14 cellular contexts compared by ENCODE assay signal in genomic region chr20:24620937-24621519, GRCh38.
DNase-seq lines count a peak whose midpoint lies in the region; ATAC-seq lines count a peak whose summit lies in the region.
"Had no signal": no experiment of that assay in that cellular context is flagged by ENCODE, and none has a peak within 500 bp of the region (broad histone marks: within the 10 kb centered on the region; RNA-seq: fewer than 3 reads in every experiment).

No MANE protein-coding gene starts in this region.

- H3K4me1 Mint-ChIP-seq in stimulated activated naive B cell treated with anti-CD40 and anti-IgM and Interleukin-4, amounts not matched to agents 10 μg/mL and 1 μg/mL and 100 μg/mL, for 72 hours = peaks cover 2 to 10% of the 10 kb centered on the region in 2 donors

- ATAC-seq in left lobe of liver = peak; percentile 29
- ATAC-seq in stimulated activated naive B cell treated with anti-CD40 and anti-IgM and Interleukin-4, amounts not matched to agents 10 μg/mL and 1 μg/mL and 100 μg/mL, for 72 hours (replicated peaks) = no peak
- ATAC-seq: CD8-positive, alpha-beta T cell; GM23338 had no signal

- H3K4me3 Mint-ChIP-seq in stimulated activated naive B cell treated with anti-CD40 and anti-IgM and Interleukin-4, amounts not matched to agents 10 μg/mL and 1 μg/mL and 100 μg/mL, for 72 hours = no peak overlapping the region
- H3K4me3 Mint-ChIP-seq: CD14-positive monocyte; CD8-positive, alpha-beta T cell; GM23338 had no signal

- DNase-seq in NCI-H748 (lab: John Stamatoyannopoulos, UW; ENCODE audit: unreplicated experiment) = peak; percentile 29
- DNase-seq in NCI-H748 treated with DMSO at 0.1 percent for 48 hours (lab: John Stamatoyannopoulos, UW) = no peak
- DNase-seq in NCI-H2029 treated with DMSO at 0.1 percent for 48 hours (lab: John Stamatoyannopoulos, UW) = peak; percentile 15
- DNase-seq in left lobe of liver (ENCODE audit: low spot score) = no peak
- DNase-seq in stimulated activated naive B cell treated with anti-CD40 and anti-IgM and Interleukin-4, amounts not matched to agents 10 μg/mL and 1 μg/mL and 100 μg/mL, for 72 hours = no peak
- DNase-seq in activated CD4-positive, alpha-beta T cell treated with anti-CD3 and anti-CD28 coated beads for 4 hours = no peak
- DNase-seq in AML-193 (lab: John Stamatoyannopoulos, UW) = no peak
- DNase-seq: BE2C; CD8-positive, alpha-beta T cell; COR-L47; EL; H7 had no signal

- H3K27ac Mint-ChIP-seq in stimulated activated naive B cell treated with anti-CD40 and anti-IgM and Interleukin-4, amounts not matched to agents 10 μg/mL and 1 μg/mL and 100 μg/mL, for 72 hours = no peak overlapping the region
- H3K27ac Mint-ChIP-seq: CD14-positive monocyte; CD8-positive, alpha-beta T cell; GM23338 had no signal

- no peaks in the 10 kb centered on the region for H3K36me3 Mint-ChIP-seq in stimulated activated naive B cell treated with anti-CD40 and anti-IgM and Interleukin-4, amounts not matched to agents 10 μg/mL and 1 μg/mL and 100 μg/mL, for 72 hours
- H3K36me3 Mint-ChIP-seq: CD14-positive monocyte; CD8-positive, alpha-beta T cell had no signal

- peaks cover 5 to 8% of the 10 kb centered on the region in 2 donors for H3K27me3 Mint-ChIP-seq in stimulated activated naive B cell treated with anti-CD40 and anti-IgM and Interleukin-4, amounts not matched to agents 10 μg/mL and 1 μg/mL and 100 μg/mL, for 72 hours

- no peaks in the 10 kb centered on the region for H3K9me3 Mint-ChIP-seq in stimulated activated naive B cell treated with anti-CD40 and anti-IgM and Interleukin-4, amounts not matched to agents 10 μg/mL and 1 μg/mL and 100 μg/mL, for 72 hours
- H3K9me3 Mint-ChIP-seq: CD8-positive, alpha-beta T cell had no signal

Comparison
In these comparisons a context has a peak if more than half of its experiments do, and no peak if none do; other contexts are left out.
1. DNase-seq: peak in NCI-H748 (single experiment) and NCI-H2029 treated with DMSO at 0.1 percent for 48 hours (single experiment); none in NCI-H748 treated with DMSO at 0.1 percent for 48 hours (single experiment), left lobe of liver (single experiment), stimulated activated naive B cell treated with anti-CD40 and anti-IgM and Interleukin-4, amounts not matched to agents 10 μg/mL and 1 μg/mL and 100 μg/mL, for 72 hours (single experiment), activated CD4-positive, alpha-beta T cell treated with anti-CD3 and anti-CD28 coated beads for 4 hours (0 of 2) and AML-193 (0 of 2).